In genomic region chr1:166981589-166981988, GRCh38 we compare ENCODE assay signal across 28 cellular contexts. TPM values are rescaled to one million over a fixed set of nuclear protein-coding genes. Genes with fewer than 3 reads are reported as not detected.
"Had no signal": no experiment of that assay in that cellular context is flagged by ENCODE, and none has a peak within 500 bp of the region (broad histone marks: within the 10 kb centered on the region; RNA-seq: fewer than 3 reads in every experiment).

No MANE protein-coding gene starts in this region.

- H3K27ac Mint-ChIP-seq: T-cell had no signal

- H2AFZ ChIP-seq: PC-9 had no signal

- H3K27ac ChIP-seq: PC-9, RWPE1, SJCRH30, SK-N-MC had no signal

- H3K36me3 ChIP-seq: MG63, SJCRH30 had no signal

- H3K4me2 ChIP-seq: PC-9 had no signal

- H3K36me3 Mint-ChIP-seq: T-cell had no signal

- DNase-seq: Kasumi-1, MG63, NCI-H1048, NCI-H1105 treated with DMSO at 0.1 percent for 48 hours, NCI-H1694, NCI-H187, NCI-H1930, NCI-H2081 treated with DMSO at 0.1 percent for 48 hours, NCI-H2107, NCI-H2171 treated with DMSO at 0.1 percent for 48 hours, NCI-H345, NCI-H446, NCI-H510A treated with DMSO at 0.1 percent for 48 hours, NCI-H524 treated with DMSO at 0.1 percent for 48 hours, NCI-H526 treated with DMSO at 0.1 percent for 48 hours, PC-9, SIG-M5, SJCRH30, T-cell had no signal

- ATAC-seq: Panc1, Right ventricle myocardium inferior, SK-N-SH treated with all-trans-retinoic acid at 6 μM for 48 hours, T-cell had no signal

- H3K9me3 ChIP-seq: MG63, SJCRH30 had no signal

- H3K4me3 Mint-ChIP-seq: T-cell had no signal

- H3K4me3 ChIP-seq: MG63, PC-9, SJCRH30, SK-N-MC had no signal

- H3K4me1 Mint-ChIP-seq: T-cell had no signal

- H3K27me3 ChIP-seq: SJCRH30 had no signal

- H3K4me1 ChIP-seq: SJCRH30 had no signal

RNA-seq across cellular contexts. Expression of gene ILDR2, which starts 6.2 kb away (rescaled TPM):
- total RNA-seq: PC-9 had no signal

RNA-seq across cellular contexts. Expression of gene MAEL, which starts 7.5 kb away (rescaled TPM):
- total RNA-seq: NCI-H460; OCI-LY7; PC-9; SJCRH30; SK-MEL-5; T-cell; T-helper 1 cell treated with Interleukin-12 subunit alpha and Interleukin-12 subunit beta and Interleukin-4 antibody, amounts not matched to agents 30 ng/mL and 1 ng/mL, for 36 hours had no signal
